20 cellular contexts compared by ENCODE assay signal in genomic region chr14:74912801-74913200, GRCh38. TPM values are rescaled to one million over a fixed set of nuclear protein-coding genes. Genes with fewer than 3 reads are reported as not detected.
DNase-seq lines count a peak whose midpoint lies in the region; ATAC-seq and TF ChIP-seq lines count a peak whose summit lies in the region.
"Had no signal": no experiment of that assay in that cellular context is flagged by ENCODE, and none has a peak within 500 bp of the region (broad histone marks: within the 10 kb centered on the region; RNA-seq: fewer than 3 reads in every experiment).

No MANE protein-coding gene starts in this region.

- H2AFZ ChIP-seq in IMR-90 (replicated peaks; ENCODE audit: low read length, poor library complexity) (peak overlapping the region; percentile 12), mesenchymal stem cell (ENCODE audit: low read depth, low read length) (no peak overlapping the region), mammary epithelial cell (ENCODE audit: low read depth, low read length) (no peak overlapping the region)
- H2AFZ ChIP-seq: GM23248 had no signal

- H3K4me1 ChIP-seq in IMR-90 (ENCODE audit: control insufficient read depth, insufficient read depth, low read length), result peaks cover 1% of the 10 kb centered on the region; the same call in 1 of the 2 replicates
- H3K4me1 ChIP-seq in mesenchymal stem cell (ENCODE audit: control insufficient read depth, insufficient read depth, low read depth, low read length), result peaks cover 13% of the 10 kb centered on the region
- H3K4me1 ChIP-seq in spleen, result peaks cover 0 to 43% (median 18%) of the 10 kb centered on the region in 6 donors
- peaks cover 27% of the 10 kb centered on the region for H3K4me1 ChIP-seq in mammary epithelial cell (ENCODE audit: insufficient read depth, low read length)

- CTCF ChIA-PET in IMR-90 (lab: Yijun Ruan, JAX) (no interaction called here), mammary epithelial cell (lab: Charles Lee; ENCODE audit: low non-redundant PET) (interaction anchor here (0.5 to 0.6 kb wide), 2 partner anchors 131 to 391 kb away, joined by 5 read pairs; no protein-coding TSS in a partner anchor)
- CTCF ChIA-PET in activated CD8-positive, alpha-beta T cell treated with anti-CD3 and anti-CD28 coated beads, Interleukin-2, amount 10 ng/mL, durations not matched to agents 7 days and 5 days (lab: Charles Lee), result interaction anchor here (14.8 kb wide), 1 partner anchor 54 kb away, joined by 552 read pairs; no protein-coding TSS in a partner anchor

- no peak for TF ChIP-seq RAD21 in IMR-90 (IDR thresholded peaks at IDR 0.05; ENCODE audit: low read length)

- H3K4me2 ChIP-seq in IMR-90 (ENCODE audit: low read depth, low read length), result no peak overlapping the region
- no peak overlapping the region for H3K4me2 ChIP-seq in mesenchymal stem cell (ENCODE audit: low read length, poor library complexity, severe bottlenecking)
- no peak overlapping the region for H3K4me2 ChIP-seq in mammary epithelial cell (ENCODE audit: insufficient read depth, low read depth, low read length)
- H3K4me2 ChIP-seq: BLaER1 treated with 17β-estradiol and CSF1 and Interleukin-3, amounts not matched to agents 10 nM and 100 nM had no signal

- no peak overlapping the region for H2BK5ac ChIP-seq in IMR-90 (ENCODE audit: low read depth, low read length, poor library complexity, severe bottlenecking)
- no peak overlapping the region for H2BK5ac ChIP-seq in mesenchymal stem cell (ENCODE audit: low read depth, low read length, poor library complexity, severe bottlenecking)

- H2AK9ac ChIP-seq in IMR-90 (replicated peaks; ENCODE audit: low read depth, low read length, poor library complexity), result no peak overlapping the region

- H3K56ac ChIP-seq in IMR-90 (ENCODE audit: extremely low read depth, insufficient read depth, low read length), result no peak overlapping the region

- H4K91ac ChIP-seq in IMR-90 (ENCODE audit: insufficient read depth, low read depth, low read length) (no peak overlapping the region), mesenchymal stem cell (ENCODE audit: low read length) (no peak overlapping the region)

- no peaks in the 10 kb centered on the region for H3K9me3 ChIP-seq in IMR-90 (ENCODE audit: control insufficient read depth, insufficient read depth, low read length)
- H3K9me3 ChIP-seq in mesenchymal stem cell (ENCODE audit: control insufficient read depth, low read length), result no peaks in the 10 kb centered on the region
- no peaks in the 10 kb centered on the region for H3K9me3 ChIP-seq in spleen
- no peaks in the 10 kb centered on the region for H3K9me3 ChIP-seq in mammary epithelial cell (replicated peaks; ENCODE audit: insufficient read depth, low read length)
- H3K9me3 ChIP-seq: BLaER1 treated with 17β-estradiol and CSF1 and Interleukin-3, amounts not matched to agents 10 nM and 100 nM had no signal

- no peak overlapping the region for H3K4ac ChIP-seq in IMR-90 (ENCODE audit: low read depth, low read length)
- no peak overlapping the region for H3K4ac ChIP-seq in mesenchymal stem cell (ENCODE audit: low read depth in 1 of 2, low read length in 2 of 2)

- H4K8ac ChIP-seq in IMR-90 (ENCODE audit: low read depth in 2 of 2, low read length in 2 of 2) (no peak overlapping the region), mesenchymal stem cell (ENCODE audit: low read length) (peak overlapping the region; percentile 21)

- BruUV-seq in IMR-90 (replicated peaks; lab: Mats Ljungman, UMichigan), result no TSS peak
- BruUV-seq in mammary epithelial cell (replicated peaks; lab: Mats Ljungman, UMichigan), result no TSS peak

- H3K27me3 Mint-ChIP-seq in activated CD8-positive, alpha-beta T cell treated with anti-CD3 and anti-CD28 coated beads, Interleukin-2, amount 10 ng/mL, durations not matched to agents 7 days and 5 days (ENCODE audit: low read depth), result no peaks in the 10 kb centered on the region
- H3K27me3 Mint-ChIP-seq: B cell, IgD-negative memory B cell had no signal

- H3K18ac ChIP-seq in IMR-90 (ENCODE audit: low read depth, low read length) (no peak overlapping the region), mesenchymal stem cell (ENCODE audit: low read depth in 1 of 2, low read length in 2 of 2) (no peak overlapping the region)

- no peaks in the 10 kb centered on the region for H3K36me3 ChIP-seq in IMR-90 (ENCODE audit: control insufficient read depth, insufficient read depth, low read length)
- peaks cover 0 to 7% of the 10 kb centered on the region in 2 experiments for H3K36me3 ChIP-seq in mesenchymal stem cell (ENCODE audit: control insufficient read depth in 1 of 2, insufficient read depth in 2 of 2, low read depth in 1 of 2, low read length in 2 of 2)
- H3K36me3 ChIP-seq in spleen, result no peaks in the 10 kb centered on the region
- H3K36me3 ChIP-seq in mammary epithelial cell (ENCODE audit: insufficient read depth, low read length), result no peaks in the 10 kb centered on the region

- no peaks in the 10 kb centered on the region for H3K9me3 Mint-ChIP-seq in activated CD8-positive, alpha-beta T cell treated with anti-CD3 and anti-CD28 coated beads, Interleukin-2, amount 10 ng/mL, durations not matched to agents 7 days and 5 days (ENCODE audit: insufficient read depth)
- H3K9me3 Mint-ChIP-seq: CD8-positive, alpha-beta T cell; HFFc6; IgD-negative memory B cell had no signal

- no peaks in the 10 kb centered on the region for H3K4me1 Mint-ChIP-seq in activated CD8-positive, alpha-beta T cell treated with anti-CD3 and anti-CD28 coated beads, Interleukin-2, amount 10 ng/mL, durations not matched to agents 7 days and 5 days (ENCODE audit: low read depth)
- H3K4me1 Mint-ChIP-seq: B cell had no signal

- no peak overlapping the region for H2BK20ac ChIP-seq in IMR-90 (ENCODE audit: low read depth, low read length)

- no peaks in the 10 kb centered on the region for H3K9me1 ChIP-seq in IMR-90 (ENCODE audit: insufficient read depth, low read length)

- no peak overlapping the region for H2AK5ac ChIP-seq in IMR-90 (ENCODE audit: low read depth, low read length)
- no peak overlapping the region for H2AK5ac ChIP-seq in mesenchymal stem cell (ENCODE audit: low read length, severe bottlenecking)

- TF ChIP-seq POLR2A in IMR-90 (IDR thresholded peaks at IDR 0.05; ENCODE audit: low read depth, low read length) (no peak), spleen (IDR thresholded peaks at IDR 0.05) (no peak)

- H2BK120ac ChIP-seq in IMR-90 (ENCODE audit: low read depth, low read length) (no peak overlapping the region), mesenchymal stem cell (ENCODE audit: low read depth, low read length) (no peak overlapping the region)

- H3K79me1 ChIP-seq in IMR-90 (ENCODE audit: low read depth in 1 of 2, low read length in 2 of 2) (no peaks in the 10 kb centered on the region), mesenchymal stem cell (replicated peaks; ENCODE audit: low read length, poor library complexity, severe bottlenecking) (no peaks in the 10 kb centered on the region)

- H3K27ac ChIP-seq in IMR-90 (ENCODE audit: insufficient read depth, low read length), result no peak overlapping the region
- no peak overlapping the region for H3K27ac ChIP-seq in mesenchymal stem cell (ENCODE audit: low read length, poor library complexity, severe bottlenecking)
- no peak overlapping the region for H3K27ac ChIP-seq in spleen
- no peak overlapping the region for H3K27ac ChIP-seq in mammary epithelial cell (ENCODE audit: insufficient read depth, low read depth, low read length)
- H3K27ac ChIP-seq: BLaER1 treated with 17β-estradiol and CSF1 and Interleukin-3, amounts not matched to agents 10 nM and 100 nM; GM23248; HL-60 had no signal

- ATAC-seq in IMR-90 (ENCODE audit: low read depth) (no peak), GM21723 (IDR thresholded peaks at IDR 0.05; ENCODE audit: unreplicated experiment) (no peak)
- ATAC-seq in activated CD8-positive, alpha-beta T cell treated with anti-CD3 and anti-CD28 coated beads, Interleukin-2, amount 10 ng/mL, durations not matched to agents 7 days and 5 days, result no peak
- ATAC-seq: CD8-positive, alpha-beta T cell had no signal

- H3K4me3 ChIP-seq in IMR-90 (ENCODE audit: insufficient read depth, low read depth, low read length) (no peak overlapping the region), mesenchymal stem cell (ENCODE audit: insufficient read depth in 1 of 2, low read depth in 1 of 2, low read length in 2 of 2) (no peak overlapping the region), spleen (no peak overlapping the region), mammary epithelial cell (replicated peaks in 1 of 3; ENCODE audit: insufficient read depth in 1 of 3, low read depth in 2 of 3, low read length in 3 of 3) (no peak overlapping the region)
- H3K4me3 ChIP-seq: BLaER1 treated with 17β-estradiol and CSF1 and Interleukin-3, amounts not matched to agents 10 nM and 100 nM; GM23248 had no signal

- no peak for TF ChIP-seq CTCF in IMR-90 (conservative IDR thresholded peaks at IDR 0.05; ENCODE audit: low read depth, low read length)
- TF ChIP-seq CTCF in spleen (IDR thresholded peaks at IDR 0.05 in 8 of 11, conservative IDR thresholded peaks at IDR 0.05 in 3 of 11), result no peak
- TF ChIP-seq CTCF in mammary epithelial cell (conservative IDR thresholded peaks at IDR 0.05 in 1 of 2, IDR thresholded peaks at IDR 0.05 in 1 of 2; ENCODE audit: extremely low read depth in 1 of 2, insufficient read depth in 1 of 2, low read depth in 1 of 2, low read length in 2 of 2), result no peak

- H3K23ac ChIP-seq in IMR-90 (ENCODE audit: low read depth, low read length) (no peak overlapping the region), mesenchymal stem cell (ENCODE audit: low read length in 2 of 2) (no peak overlapping the region)

- dilution Hi-C loops in IMR-90 (cut with HindIII; ENCODE audit: low sequenced_read_pairs, unreplicated experiment) (no loop called here), mammary epithelial cell (cut with HindIII; ENCODE audit: low sequenced_read_pairs) (no loop called here)

- H3K27ac Mint-ChIP-seq in activated CD8-positive, alpha-beta T cell treated with anti-CD3 and anti-CD28 coated beads, Interleukin-2, amount 10 ng/mL, durations not matched to agents 7 days and 5 days, result no peak overlapping the region
- H3K27ac Mint-ChIP-seq: B cell; CD8-positive, alpha-beta T cell; HFFc6; IgD-negative memory B cell had no signal

- H2BK12ac ChIP-seq in mesenchymal stem cell (ENCODE audit: low read length in 2 of 2), result peak overlapping the region in 1 of 2 experiments; percentile 34

- DNase-seq in IMR-90 (no peak), mesenchymal stem cell (no peak), spleen (peak; percentile 66), mammary epithelial cell (no peak)
- DNase-seq in activated CD8-positive, alpha-beta T cell treated with anti-CD3 and anti-CD28 coated beads, Interleukin-2, amount 10 ng/mL, durations not matched to agents 7 days and 5 days, result no peak
- DNase-seq: Calu3; CD8-positive, alpha-beta T cell; DMS79 treated with DMSO at 0.1 percent for 48 hours; GF-D8; GM23248; HCEC 1CT; HFFc6 had no signal

- in situ Hi-C loops in IMR-90 (cut with MboI; ENCODE audit: low sequenced_read_pairs), result loop anchor here (5.0 to 10.0 kb wide), 2 partner anchors 164 to 392 kb away; no protein-coding TSS in a partner anchor
- in situ Hi-C loops in mammary epithelial cell (cut with MboI; ENCODE audit: low sequenced_read_pairs in 2 of 2), result loop anchor here (10.0 to 25.0 kb wide), 3 partner anchors 172 to 400 kb away; no protein-coding TSS in a partner anchor

- no peaks in the 10 kb centered on the region for H3K79me2 ChIP-seq in mammary epithelial cell (ENCODE audit: insufficient read depth, low read length)

- H3K14ac ChIP-seq in IMR-90 (replicated peaks; ENCODE audit: low read depth, low read length), result no peak overlapping the region
- no peak overlapping the region for H3K14ac ChIP-seq in mesenchymal stem cell (ENCODE audit: low read length in 2 of 2)

- H3K4me3 Mint-ChIP-seq in activated CD8-positive, alpha-beta T cell treated with anti-CD3 and anti-CD28 coated beads, Interleukin-2, amount 10 ng/mL, durations not matched to agents 7 days and 5 days, result no peak overlapping the region
- H3K4me3 Mint-ChIP-seq: B cell; CD8-positive, alpha-beta T cell; HFFc6; IgD-negative memory B cell had no signal

- 93% methylated on average over 3 of the region's 10 CpGs; no CpG with 5 or more reads in 1 of the 2 experiments for WGBS in IMR-90 (ENCODE audit: extremely low coverage in 2 of 2, insufficient read length in 1 of 2), 2 experiments
- WGBS in mesenchymal stem cell, result 91% methylated on average over 7 of the region's 10 CpGs
- 92 to 94% (median 93%) methylated on average over 8 to 10 of the region's 10 CpGs for WGBS in spleen, 5 donors
- WGBS in mammary epithelial cell (ENCODE audit: low coverage, missing lambda C conversion rate), result no CpG with 5 or more reads among the region's 10 CpGs

- no peak overlapping the region for H4K5ac ChIP-seq in IMR-90 (ENCODE audit: low read depth, low read length)

- no peaks in the 10 kb centered on the region for H3K36me3 Mint-ChIP-seq in activated CD8-positive, alpha-beta T cell treated with anti-CD3 and anti-CD28 coated beads, Interleukin-2, amount 10 ng/mL, durations not matched to agents 7 days and 5 days (ENCODE audit: low read depth)
- H3K36me3 Mint-ChIP-seq: CD8-positive, alpha-beta T cell had no signal

- POLR2A ChIA-PET in IMR-90 (lab: Charles Lee; ENCODE audit: unreplicated experiment), result no interaction called here
- POLR2A ChIA-PET in activated CD8-positive, alpha-beta T cell treated with anti-CD3 and anti-CD28 coated beads, Interleukin-2, amount 10 ng/mL, durations not matched to agents 7 days and 5 days (lab: Charles Lee), result no interaction called here

- intact Hi-C loops in IMR-90 (cut with micrococcal nuclease) (no loop called here), spleen (cut with DNase I; ENCODE audit: low total_unique reads) (no loop called here), mammary epithelial cell (cut with micrococcal nuclease) (no loop called here)

- H3K27me3 ChIP-seq in IMR-90 (ENCODE audit: control insufficient read depth, insufficient read depth, low read length) (no peaks in the 10 kb centered on the region), mesenchymal stem cell (ENCODE audit: control insufficient read depth in 1 of 2, insufficient read depth in 1 of 2, low read length in 2 of 2) (no peaks in the 10 kb centered on the region), spleen (replicated peaks in 1 of 7) (no peaks in the 10 kb centered on the region), mammary epithelial cell (ENCODE audit: insufficient read depth, low read length) (no peaks in the 10 kb centered on the region)
- H3K27me3 ChIP-seq: BLaER1 treated with 17β-estradiol and CSF1 and Interleukin-3, amounts not matched to agents 10 nM and 100 nM had no signal

- H4K20me1 ChIP-seq in IMR-90 (ENCODE audit: insufficient read depth, low read length) (no peaks in the 10 kb centered on the region), mammary epithelial cell (ENCODE audit: insufficient read depth, low read length) (no peaks in the 10 kb centered on the region)

- H2BK15ac ChIP-seq in IMR-90 (ENCODE audit: low read depth, low read length) (no peak overlapping the region), mesenchymal stem cell (ENCODE audit: low read depth, poor library complexity, severe bottlenecking) (no peak overlapping the region)

- H3K9ac ChIP-seq in IMR-90 (ENCODE audit: low read depth, low read length) (no peak overlapping the region), mesenchymal stem cell (ENCODE audit: low read length) (no peak overlapping the region), mammary epithelial cell (ENCODE audit: insufficient read depth, low read length) (no peak overlapping the region)
- H3K9ac ChIP-seq: BLaER1 treated with 17β-estradiol and CSF1 and Interleukin-3, amounts not matched to agents 10 nM and 100 nM; GM23248 had no signal

RNA-seq across cellular contexts. Expression of gene RPS6KL1, which starts 10.3 kb away (rescaled TPM):
- total RNA-seq in IMR-90 (2012; rRNA removed) (0.72 and 1.1 TPM in 2 replicates), spleen (10 to 100 TPM in 1 of 7 donors, 1 to 10 TPM in 6; 1.7 to 15.7 (median 5.7) TPM), mammary epithelial cell (1 to 10 TPM in 1 of 2 donors, under 1 TPM in 1; 0.17 to 1.6 TPM)
- polyA plus RNA-seq in IMR-90 (2012; rRNA removed) (1.2 and 1.7 TPM in 2 replicates), spleen (1 to 10 TPM; 3.3 to 4.6 (median 4.6) TPM), mammary epithelial cell (0.51 TPM)
- polyA plus RNA-seq in IMR-90 (2012; cell fraction: cytosol; rRNA removed), result 0.44 and 0.67 TPM in 2 replicates
- 3.6 and 5.3 TPM in 2 replicates for polyA plus RNA-seq in IMR-90 (2012; cell fraction: nucleus; rRNA removed; ENCODE audit: low replicate concordance)
- 0.41 TPM for polyA plus RNA-seq in mesenchymal stem cell (2013, experiment 1 of 2)
- 0.52 TPM for polyA plus RNA-seq in mesenchymal stem cell (2013, experiment 2 of 2)
- 1 to 10 TPM; 4.3 to 5.2 TPM for total RNA-seq in activated CD8-positive, alpha-beta T cell treated with anti-CD3 and anti-CD28 coated beads, Interleukin-2, amount 10 ng/mL, durations not matched to agents 7 days and 5 days
- not detected for polyA minus RNA-seq in mammary epithelial cell
- total RNA-seq: A172, H4, HT1080 had no signal

RNA-seq across cellular contexts. Expression of gene DLST, which starts 31.1 kb away (rescaled TPM):
- total RNA-seq in IMR-90 (2012; rRNA removed), result 58.6 and 63.0 TPM in 2 replicates
- 119 and 132 TPM in 2 replicates for polyA plus RNA-seq in IMR-90 (2012; rRNA removed)
- polyA plus RNA-seq in IMR-90 (2012; cell fraction: cytosol; rRNA removed), result 71.7 and 111 TPM in 2 replicates
- 85.7 and 132 TPM in 2 replicates for polyA plus RNA-seq in IMR-90 (2012; cell fraction: nucleus; rRNA removed; ENCODE audit: low replicate concordance)
- polyA plus RNA-seq in mesenchymal stem cell (2013, experiment 1 of 2), result 47.5 TPM
- 47.1 TPM for polyA plus RNA-seq in mesenchymal stem cell (2013, experiment 2 of 2)
- total RNA-seq in spleen, result 10 to 100 TPM; 70.9 to 80.0 (median 78.6) TPM
- 10 to 100 TPM; 33.1 to 48.5 (median 33.4) TPM for polyA plus RNA-seq in spleen
- total RNA-seq in activated CD8-positive, alpha-beta T cell treated with anti-CD3 and anti-CD28 coated beads, Interleukin-2, amount 10 ng/mL, durations not matched to agents 7 days and 5 days, result 100 to 1,000 TPM; 106 to 108 TPM
- total RNA-seq in mammary epithelial cell, result 100 to 1,000 TPM in 1 of 2 donors, 10 to 100 TPM in 1; 63.3 to 145 TPM
- polyA plus RNA-seq in mammary epithelial cell, result 151 TPM
- polyA minus RNA-seq in mammary epithelial cell, result 162 TPM

RNA-seq across cellular contexts. Expression of gene PROX2, which starts 36.9 kb away (rescaled TPM):
- total RNA-seq in IMR-90 (2012; rRNA removed), result not detected in 2 replicates
- polyA plus RNA-seq in IMR-90 (2012; rRNA removed), result not detected in 2 replicates
- not detected in 2 replicates for polyA plus RNA-seq in IMR-90 (2012; cell fraction: cytosol; rRNA removed)
- polyA plus RNA-seq in IMR-90 (2012; cell fraction: nucleus; rRNA removed; ENCODE audit: low replicate concordance), result not detected in 2 replicates
- not detected for polyA plus RNA-seq in mesenchymal stem cell (2013, experiment 1 of 2)
- not detected for polyA plus RNA-seq in mesenchymal stem cell (2013, experiment 2 of 2)
- under 1 TPM in 2 of 7 donors, not detected in 5; 0.41 to 0.43 TPM for total RNA-seq in spleen
- under 1 TPM in 2 of 3 donors, not detected in 1; 0.06 to 0.09 TPM for polyA plus RNA-seq in spleen
- under 1 TPM; 0.13 to 0.44 TPM for total RNA-seq in activated CD8-positive, alpha-beta T cell treated with anti-CD3 and anti-CD28 coated beads, Interleukin-2, amount 10 ng/mL, durations not matched to agents 7 days and 5 days
- total RNA-seq in mammary epithelial cell, result not detected
- polyA plus RNA-seq in mammary epithelial cell, result not detected
- not detected for polyA minus RNA-seq in mammary epithelial cell
- total RNA-seq: A172, Calu3, GM23248, H4, HFFc6, HT1080 had no signal
- polyA plus RNA-seq: IgD-negative memory B cell had no signal

RNA-seq across cellular contexts. Expression of gene PGF, which starts 42.6 kb away (rescaled TPM):
- total RNA-seq in IMR-90 (2012; rRNA removed), result 0.28 and 0.36 TPM in 2 replicates
- 0.39 and 0.42 TPM in 2 replicates for polyA plus RNA-seq in IMR-90 (2012; rRNA removed)
- polyA plus RNA-seq in IMR-90 (2012; cell fraction: cytosol; rRNA removed), result 0.21 and 1.0 TPM in 2 replicates
- 0.28 and 0.52 TPM in 2 replicates for polyA plus RNA-seq in IMR-90 (2012; cell fraction: nucleus; rRNA removed; ENCODE audit: low replicate concordance)
- 6.4 TPM for polyA plus RNA-seq in mesenchymal stem cell (2013, experiment 1 of 2)
- polyA plus RNA-seq in mesenchymal stem cell (2013, experiment 2 of 2), result 6.8 TPM
- total RNA-seq in spleen, result 1 to 10 TPM; 2.2 to 7.7 (median 2.7) TPM
- 1 to 10 TPM in 2 of 3 donors, under 1 TPM in 1; 0.87 to 6.2 (median 2.7) TPM for polyA plus RNA-seq in spleen
- total RNA-seq in activated CD8-positive, alpha-beta T cell treated with anti-CD3 and anti-CD28 coated beads, Interleukin-2, amount 10 ng/mL, durations not matched to agents 7 days and 5 days, result under 1 TPM in 1 of 2 experiments, not detected in 1; 0.21 TPM
- total RNA-seq in mammary epithelial cell, result 10 to 100 TPM; 16.5 to 31.9 TPM
- 24.0 TPM for polyA plus RNA-seq in mammary epithelial cell
- 18.0 TPM for polyA minus RNA-seq in mammary epithelial cell
- polyA plus RNA-seq: IgD-negative memory B cell had no signal
